In genomic region chrX:68307767-68308166, GRCh38 we compare ENCODE assay signal across 11 cellular contexts.
DNase-seq lines count a peak whose midpoint lies in the region; ATAC-seq and TF ChIP-seq lines count a peak whose summit lies in the region.
"Had no signal": no experiment of that assay in that cellular context is flagged by ENCODE, and none has a peak within 500 bp of the region (broad histone marks: within the 10 kb centered on the region; RNA-seq: fewer than 3 reads in every experiment).

No MANE protein-coding gene starts in this region.

- H3K27me3 ChIP-seq in PC-3 (ENCODE audit: low read length) (no peaks in the 10 kb centered on the region), osteoblast (ENCODE audit: insufficient read depth, low read length) (no peaks in the 10 kb centered on the region)
- H3K27me3 ChIP-seq in CD8-positive, alpha-beta T cell (ENCODE audit: insufficient read depth, low read length): no peaks in the 10 kb centered on the region

- H3K36me3 Mint-ChIP-seq in CD8-positive, alpha-beta T cell: no peaks in the 10 kb centered on the region
- no peaks in the 10 kb centered on the region for H3K36me3 Mint-ChIP-seq in activated naive CD4-positive, alpha-beta T cell treated with anti-CD3 and anti-CD28 coated beads, Interleukin-2, amount 10 ng/mL, durations not matched to agents 7 days and 5 days
- H3K36me3 Mint-ChIP-seq: activated naive CD8-positive, alpha-beta T cell treated with anti-CD3 and anti-CD28 coated beads, Interleukin-2, amount 10 ng/mL, durations not matched to agents 7 days and 5 days had no signal

- no peaks in the 10 kb centered on the region for H3K4me1 Mint-ChIP-seq in CD8-positive, alpha-beta T cell (ENCODE audit: low read depth)
- no peaks in the 10 kb centered on the region for H3K4me1 Mint-ChIP-seq in activated naive CD4-positive, alpha-beta T cell treated with anti-CD3 and anti-CD28 coated beads, Interleukin-2, amount 10 ng/mL, durations not matched to agents 7 days and 5 days
- H3K4me1 Mint-ChIP-seq: activated naive CD8-positive, alpha-beta T cell treated with anti-CD3 and anti-CD28 coated beads, Interleukin-2, amount 10 ng/mL, durations not matched to agents 7 days and 5 days had no signal

- H2AFZ ChIP-seq in PC-3 (ENCODE audit: low read length) (no peak overlapping the region), osteoblast (ENCODE audit: low read length) (no peak overlapping the region)

- H3K4me3 Mint-ChIP-seq in CD8-positive, alpha-beta T cell: no peak overlapping the region
- H3K4me3 Mint-ChIP-seq in activated naive CD4-positive, alpha-beta T cell treated with anti-CD3 and anti-CD28 coated beads, Interleukin-2, amount 10 ng/mL, durations not matched to agents 7 days and 5 days: no peak overlapping the region
- H3K4me3 Mint-ChIP-seq: activated naive CD8-positive, alpha-beta T cell treated with anti-CD3 and anti-CD28 coated beads, Interleukin-2, amount 10 ng/mL, durations not matched to agents 7 days and 5 days had no signal

- no peak overlapping the region for H3K27ac Mint-ChIP-seq in CD8-positive, alpha-beta T cell
- no peak overlapping the region for H3K27ac Mint-ChIP-seq in activated naive CD4-positive, alpha-beta T cell treated with anti-CD3 and anti-CD28 coated beads, Interleukin-2, amount 10 ng/mL, durations not matched to agents 7 days and 5 days
- H3K27ac Mint-ChIP-seq: activated naive CD8-positive, alpha-beta T cell treated with anti-CD3 and anti-CD28 coated beads, Interleukin-2, amount 10 ng/mL, durations not matched to agents 7 days and 5 days had no signal

- in situ Hi-C loops in Caki2 (cut with HindIII; ENCODE audit: low pct_unique_long_range_greater_than_20kb, low sequenced_read_pairs): no loop called here

- H3K36me3 ChIP-seq in PC-3 (ENCODE audit: low read depth, low read length): no peaks in the 10 kb centered on the region
- no peaks in the 10 kb centered on the region for H3K36me3 ChIP-seq in osteoblast (ENCODE audit: insufficient read depth, low read length)
- H3K36me3 ChIP-seq in CD8-positive, alpha-beta T cell (ENCODE audit: insufficient read depth, low read length): no peaks in the 10 kb centered on the region

- H3K27ac ChIP-seq in PC-3 (ENCODE audit: low read length) (peak overlapping the region; percentile 93), osteoblast (ENCODE audit: low read depth, low read length) (peak overlapping the region; percentile 19)
- no peak overlapping the region for H3K27ac ChIP-seq in CD8-positive, alpha-beta T cell (ENCODE audit: low read depth, low read length)

- peak; percentile 19 for DNase-seq in Caki2 (ENCODE audit: low read depth)
- DNase-seq in PC-3: peak; percentile 96
- DNase-seq in epithelial cell of esophagus (ENCODE audit: low read depth): peak; percentile 87
- DNase-seq in osteoblast (ENCODE audit: insufficient read length, low spot score, missing footprints): no peak
- no peak for DNase-seq in NCI-H1417 treated with DMSO at 0.1 percent for 48 hours (lab: John Stamatoyannopoulos, UW)
- DNase-seq in CD8-positive, alpha-beta T cell: no peak
- DNase-seq in activated naive CD4-positive, alpha-beta T cell treated with anti-CD3 and anti-CD28 coated beads, Interleukin-2, amount 10 ng/mL, durations not matched to agents 7 days and 5 days: no peak
- DNase-seq: activated naive CD8-positive, alpha-beta T cell treated with anti-CD3 and anti-CD28 coated beads, Interleukin-2, amount 10 ng/mL, durations not matched to agents 7 days and 5 days; COR-L47; erythroblast had no signal

- no peaks in the 10 kb centered on the region for H4K20me1 ChIP-seq in PC-3 (ENCODE audit: low read length)
- no peaks in the 10 kb centered on the region for H4K20me1 ChIP-seq in osteoblast (ENCODE audit: insufficient read depth, low read length)

- H3K27me3 Mint-ChIP-seq in CD8-positive, alpha-beta T cell (ENCODE audit: low read depth): peaks cover 2% of the 10 kb centered on the region
- no peaks in the 10 kb centered on the region for H3K27me3 Mint-ChIP-seq in activated naive CD4-positive, alpha-beta T cell treated with anti-CD3 and anti-CD28 coated beads, Interleukin-2, amount 10 ng/mL, durations not matched to agents 7 days and 5 days
- H3K27me3 Mint-ChIP-seq: activated naive CD8-positive, alpha-beta T cell treated with anti-CD3 and anti-CD28 coated beads, Interleukin-2, amount 10 ng/mL, durations not matched to agents 7 days and 5 days had no signal

- CTCF ChIA-PET in PC-3 (lab: Charles Lee): no interaction called here
- CTCF ChIA-PET in CD8-positive, alpha-beta T cell (lab: Charles Lee): no interaction called here
- CTCF ChIA-PET in activated naive CD4-positive, alpha-beta T cell treated with anti-CD3 and anti-CD28 coated beads, Interleukin-2, amount 10 ng/mL, durations not matched to agents 7 days and 5 days (lab: Charles Lee): no interaction called here

- H3K4me2 ChIP-seq in PC-3 (ENCODE audit: low read length): peak overlapping the region; percentile 53
- H3K4me2 ChIP-seq in osteoblast (ENCODE audit: insufficient read depth, low read length): peak overlapping the region; percentile 27

- H3K4me1 ChIP-seq in PC-3 (ENCODE audit: insufficient read depth, low read length) (peaks cover 34% of the 10 kb centered on the region), osteoblast (ENCODE audit: insufficient read depth, low read length) (peaks cover 7% of the 10 kb centered on the region)
- H3K4me1 ChIP-seq in CD8-positive, alpha-beta T cell (ENCODE audit: insufficient read depth, low read length): no peaks in the 10 kb centered on the region

- no peaks in the 10 kb centered on the region for H3K9me2 ChIP-seq in PC-3 (replicated peaks; ENCODE audit: low read length)

- no TSS peak for BruUV-seq in PC-3 (replicated peaks; lab: Mats Ljungman, UMichigan)

- intact Hi-C loops in PC-3 (cut with micrococcal nuclease): loop anchor here (5.0 kb wide), 2 partner anchors 45 to 125 kb away; partner anchors contain the start of gene OPHN1
- intact Hi-C loops in CD8-positive, alpha-beta T cell (cut with DNase I, micrococcal nuclease): no loop called here

- ATAC-seq in PC-3 (peak; percentile 85), GM19324 (IDR thresholded peaks at IDR 0.05; ENCODE audit: low FRiP score, unreplicated experiment) (no peak)
- ATAC-seq in CD8-positive, alpha-beta T cell: no peak

- H3K79me2 ChIP-seq in PC-3 (ENCODE audit: low read length) (no peaks in the 10 kb centered on the region), osteoblast (ENCODE audit: insufficient read depth, low read length) (no peaks in the 10 kb centered on the region)

- H3K4me3 ChIP-seq in PC-3 (ENCODE audit: low read length) (no peak overlapping the region), epithelial cell of esophagus (ENCODE audit: low read length) (no peak overlapping the region), osteoblast (ENCODE audit: insufficient read depth, low read length) (no peak overlapping the region)
- no peak overlapping the region for H3K4me3 ChIP-seq in CD8-positive, alpha-beta T cell (ENCODE audit: low read depth, low read length)

- TF ChIP-seq CTCF in PC-3 (conservative IDR thresholded peaks at IDR 0.05; ENCODE audit: low read depth, low read length) (no peak), epithelial cell of esophagus (IDR thresholded peaks at IDR 0.05; ENCODE audit: insufficient read depth, low read depth, low read length, missing control alignments) (no peak), osteoblast (IDR thresholded peaks at IDR 0.05; ENCODE audit: extremely low read depth, low read depth, low read length) (no peak)
- TF ChIP-seq CTCF in CD8-positive, alpha-beta T cell (IDR thresholded peaks at IDR 0.05): no peak

- H3K9ac ChIP-seq in PC-3 (ENCODE audit: low read length): peak overlapping the region; percentile 59

- H3K9me3 ChIP-seq in PC-3 (ENCODE audit: low read length) (no peaks in the 10 kb centered on the region), osteoblast (ENCODE audit: low read depth, low read length) (no peaks in the 10 kb centered on the region)
- no peaks in the 10 kb centered on the region for H3K9me3 ChIP-seq in CD8-positive, alpha-beta T cell (ENCODE audit: low read length)

- POLR2A ChIA-PET in PC-3 (lab: Charles Lee; ENCODE audit: unreplicated experiment): interaction anchor here (0.7 kb wide), 1 partner anchor 166 kb away, joined by 4 read pairs; no protein-coding TSS in a partner anchor
- POLR2A ChIA-PET in CD8-positive, alpha-beta T cell (lab: Charles Lee): no interaction called here

- no peaks in the 10 kb centered on the region for H3K9me3 Mint-ChIP-seq in CD8-positive, alpha-beta T cell
- no peaks in the 10 kb centered on the region for H3K9me3 Mint-ChIP-seq in activated naive CD4-positive, alpha-beta T cell treated with anti-CD3 and anti-CD28 coated beads, Interleukin-2, amount 10 ng/mL, durations not matched to agents 7 days and 5 days
- H3K9me3 Mint-ChIP-seq: activated naive CD8-positive, alpha-beta T cell treated with anti-CD3 and anti-CD28 coated beads, Interleukin-2, amount 10 ng/mL, durations not matched to agents 7 days and 5 days had no signal

- H3F3A ChIP-seq in PC-3 (ENCODE audit: low read length, unreplicated experiment): no peaks in the 10 kb centered on the region

Comparison
In these comparisons a context has a peak if more than half of its experiments do, and no peak if none do; other contexts are left out.
1. DNase-seq: peak in Caki2 (single experiment), PC-3 (single experiment) and epithelial cell of esophagus (single experiment); none in osteoblast (single experiment), NCI-H1417 treated with DMSO at 0.1 percent for 48 hours (single experiment), CD8-positive, alpha-beta T cell (0 of 7) and activated naive CD4-positive, alpha-beta T cell treated with anti-CD3 and anti-CD28 coated beads, Interleukin-2, amount 10 ng/mL, durations not matched to agents 7 days and 5 days (single experiment).